8 cellular contexts compared by ENCODE assay signal in genomic region chr15:30696439-30697314, GRCh38.
DNase-seq lines count a peak whose midpoint lies in the region; ATAC-seq and TF ChIP-seq lines count a peak whose summit lies in the region.
"Not testable (repeated sequence)": the region's sequence is repeated elsewhere in the genome, so short reads cannot be mapped to it uniquely, and the experiment has no call there.

No MANE protein-coding gene starts in this region.

- ATAC-seq in GM18909 (IDR thresholded peaks at IDR 0.05; ENCODE audit: poor library complexity, unreplicated experiment): peak; percentile 76
- ATAC-seq in GM21447 (IDR thresholded peaks at IDR 0.05; ENCODE audit: unreplicated experiment): peak; percentile 75
- peak; percentile 70 for ATAC-seq in HG02840 (IDR thresholded peaks at IDR 0.05; ENCODE audit: low FRiP score, unreplicated experiment)
- ATAC-seq in HG03175 (IDR thresholded peaks at IDR 0.05; ENCODE audit: unreplicated experiment): peak; percentile 63
- ATAC-seq in activated T-cell treated with anti-CD3 and anti-CD28 coated beads, Interleukin-2, amount 50 U/mL, for 4 hours: peak; percentile 82 to 86

- not testable (repeated sequence) for H3K4me3 Mint-ChIP-seq in activated T-cell treated with anti-CD3 and anti-CD28 coated beads, Interleukin-2, amount 50 U/mL, for 4 hours; nephron progenitor cell

- TF ChIP-seq CTCF in GM06990 (IDR thresholded peaks at IDR 0.05; ENCODE audit: insufficient read depth, low read length, poor library complexity, severe bottlenecking); nephron progenitor cell (IDR thresholded peaks at IDR 0.05): not testable (repeated sequence)

- not testable (repeated sequence) for H3K9me3 Mint-ChIP-seq in activated T-cell treated with anti-CD3 and anti-CD28 coated beads, Interleukin-2, amount 50 U/mL, for 4 hours; nephron progenitor cell

- DNase-seq in GM06990 (ENCODE audit: extremely low read depth, insufficient read length) (peak; percentile 27), NCI-H526 (lab: John Stamatoyannopoulos, UW) (peak; percentile 68 to 79)
- not testable (repeated sequence) for DNase-seq in activated T-cell treated with anti-CD3 and anti-CD28 coated beads, Interleukin-2, amount 50 U/mL, for 4 hours; nephron progenitor cell

- not testable (repeated sequence) for H3K36me3 Mint-ChIP-seq in activated T-cell treated with anti-CD3 and anti-CD28 coated beads, Interleukin-2, amount 50 U/mL, for 4 hours (ENCODE audit: insufficient read depth)
- H3K36me3 Mint-ChIP-seq in nephron progenitor cell (ENCODE audit: low read depth): peaks cover 11% of the 10 kb centered on the region

- not testable (repeated sequence) for H3K36me3 ChIP-seq in GM06990 (ENCODE audit: control insufficient read depth, insufficient read depth, low read length)

- H3K4me3 ChIP-seq in GM06990 (replicated peaks; ENCODE audit: low read depth, low read length): peak overlapping the region; percentile 11

- H3K4me1 Mint-ChIP-seq in activated T-cell treated with anti-CD3 and anti-CD28 coated beads, Interleukin-2, amount 50 U/mL, for 4 hours (ENCODE audit: low read depth); nephron progenitor cell: not testable (repeated sequence)

- H3K27me3 ChIP-seq in GM06990 (replicated peaks; ENCODE audit: control insufficient read depth, insufficient read depth, low read length): not testable (repeated sequence)

- peak overlapping the region; percentile 92 for H3K27ac Mint-ChIP-seq in nephron progenitor cell

- H3K27me3 Mint-ChIP-seq in activated T-cell treated with anti-CD3 and anti-CD28 coated beads, Interleukin-2, amount 50 U/mL, for 4 hours (ENCODE audit: low read depth); nephron progenitor cell (ENCODE audit: low read depth, poor library complexity): not testable (repeated sequence)
